Comparison of ENCODE assay signal across 14 cellular contexts in the genomic region with DNA sequence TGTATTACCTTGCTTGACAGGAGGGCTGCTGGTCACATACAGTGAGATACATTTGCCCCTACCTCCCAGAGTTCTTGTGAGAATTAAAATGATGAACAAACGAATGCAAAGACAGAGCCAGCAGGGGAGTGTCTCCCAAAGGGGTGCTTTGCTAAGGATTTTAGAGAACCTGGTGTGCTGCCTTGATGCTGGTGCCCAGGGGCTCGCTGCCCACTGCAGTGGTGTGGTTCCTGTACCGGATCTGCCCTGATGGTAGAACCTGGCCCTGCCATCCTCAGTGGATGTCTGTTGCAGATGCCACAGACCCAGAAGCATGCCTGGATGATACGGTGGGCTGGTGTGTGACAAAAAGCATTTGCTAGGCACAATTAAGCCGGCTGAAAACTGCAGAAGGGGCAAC.
"Had no signal": no experiment of that assay in that cellular context is flagged by ENCODE, and none has a peak within 500 bp of the region (broad histone marks: within the 10 kb centered on the region; RNA-seq: fewer than 3 reads in every experiment).

No MANE protein-coding gene starts in this region.

- DNase-seq: activated CD4-positive, alpha-beta T cell treated with anti-CD3 and anti-CD28 coated beads, Interleukin-2, amount 50 U/mL, for 1 hour; activated CD4-positive, CD25-positive, alpha-beta regulatory T cell; activated naive CD4-positive, alpha-beta T cell; activated naive CD8-positive, alpha-beta T cell treated with anti-CD3 and anti-CD28 coated beads, Interleukin-2, amount 10 ng/mL, durations not matched to agents 7 days and 5 days; anterior cingulate cortex; dorsolateral prefrontal cortex; erythroblast; left ventricle myocardium superior; mesendoderm; natural killer cell; nucleus accumbens; upper lobe of left lung had no signal

- H3K27ac ChIP-seq: dorsolateral prefrontal cortex had no signal

- H3K79me2 ChIP-seq: hepatocyte had no signal

- H3K4me3 ChIP-seq: dorsolateral prefrontal cortex, hepatocyte, smooth muscle cell, upper lobe of left lung had no signal

- ATAC-seq: natural killer cell had no signal

- H2AFZ ChIP-seq: hepatocyte had no signal

- H3K36me3 ChIP-seq: upper lobe of left lung had no signal

- H3K4me2 ChIP-seq: hepatocyte, smooth muscle cell had no signal

- H3K27me3 ChIP-seq: dorsolateral prefrontal cortex, hepatocyte, upper lobe of left lung had no signal
